24 cellular contexts compared by ENCODE assay signal in the genomic region with DNA sequence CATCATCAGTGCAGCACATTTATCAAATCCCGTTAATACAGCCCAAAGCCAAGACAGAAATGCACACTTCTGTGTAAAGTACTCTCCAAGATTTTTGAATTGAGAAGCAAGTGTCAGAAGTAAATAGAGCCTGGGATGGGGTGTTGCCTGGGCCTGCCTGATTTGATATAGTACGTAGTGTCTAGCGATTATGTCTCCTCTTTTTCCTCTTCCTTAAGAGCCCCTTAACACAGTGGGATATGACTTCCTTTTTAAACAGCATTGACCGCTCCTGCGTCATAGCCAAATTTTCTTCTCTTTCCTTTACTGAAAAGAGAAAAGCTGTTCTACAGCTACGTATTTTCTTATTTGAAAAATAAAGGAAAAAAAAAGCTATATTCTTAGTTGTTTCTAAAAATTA.
DNase-seq lines count a peak whose midpoint lies in the region; ATAC-seq, FAIRE-seq and TF ChIP-seq lines count a peak whose summit lies in the region.
"Had no signal": no experiment of that assay in that cellular context is flagged by ENCODE, and none has a peak within 500 bp of the region (broad histone marks: within the 10 kb centered on the region; RNA-seq: fewer than 3 reads in every experiment).

No MANE protein-coding gene starts in this region.

- H3K27ac Mint-ChIP-seq in activated CD4-positive, alpha-beta T cell treated with anti-CD3 and anti-CD28 coated beads, Interleukin-2, amount 10 ng/mL, durations not matched to agents 24 days and 14 days: no peak overlapping the region
- H3K27ac Mint-ChIP-seq: H9, HFFc6 had no signal

- FAIRE-seq in keratinocyte (lab: Jason Lieb, UNC): no peak
- FAIRE-seq: HepG2, K562 had no signal

- no peak overlapping the region for H3K9ac ChIP-seq in keratinocyte (ENCODE audit: control insufficient read depth, extremely low read depth, insufficient read depth, low read length)
- H3K9ac ChIP-seq: GM23248 had no signal

- H3K4me1 Mint-ChIP-seq in activated CD4-positive, alpha-beta T cell treated with anti-CD3 and anti-CD28 coated beads, Interleukin-2, amount 10 ng/mL, durations not matched to agents 24 days and 14 days: peaks cover 5% of the 10 kb centered on the region

- H3K27ac ChIP-seq in heart right ventricle: no peak overlapping the region
- H3K27ac ChIP-seq in left ventricle myocardium inferior (replicated peaks): no peak overlapping the region
- H3K27ac ChIP-seq in keratinocyte (ENCODE audit: control insufficient read depth, insufficient read depth, low read length): no peak overlapping the region
- peak overlapping the region; percentile 10 for H3K27ac ChIP-seq in psoas muscle
- no peak overlapping the region for H3K27ac ChIP-seq in brain microvascular endothelial cell
- H3K27ac ChIP-seq: GM23248, HL-60, SJCRH30 had no signal

- H3K36me3 ChIP-seq in heart right ventricle (no peaks in the 10 kb centered on the region), left ventricle myocardium inferior (no peaks in the 10 kb centered on the region), keratinocyte (ENCODE audit: control insufficient read depth in 2 of 2, extremely low read depth in 1 of 2, insufficient read depth in 2 of 2, low read length in 2 of 2) (no peaks in the 10 kb centered on the region), psoas muscle (ENCODE audit: insufficient read depth in 1 of 2, low read depth in 1 of 2) (no peaks in the 10 kb centered on the region), brain microvascular endothelial cell (replicated peaks) (no peaks in the 10 kb centered on the region)
- H3K36me3 ChIP-seq: MG63, SJCRH30 had no signal

- TF ChIP-seq CTCF in heart right ventricle (IDR thresholded peaks at IDR 0.05) (no peak), left ventricle myocardium inferior (IDR thresholded peaks at IDR 0.05; ENCODE audit: borderline replicate concordance) (no peak), keratinocyte (optimal IDR thresholded peaks at IDR 0.05 in 1 of 3, IDR thresholded peaks at IDR 0.05 in 1 of 3, conservative IDR thresholded peaks at IDR 0.05 in 1 of 3; ENCODE audit: extremely low read depth in 1 of 3, insufficient read depth in 2 of 3, low read length in 3 of 3) (no peak), psoas muscle (IDR thresholded peaks at IDR 0.05) (no peak), brain microvascular endothelial cell (IDR thresholded peaks at IDR 0.05; ENCODE audit: low read depth, low read length, missing control alignments) (no peak)

- peak overlapping the region; percentile 13 for H2AFZ ChIP-seq in keratinocyte (ENCODE audit: control insufficient read depth, low read length)
- H2AFZ ChIP-seq: GM23248 had no signal

- no peaks in the 10 kb centered on the region for H3K79me2 ChIP-seq in keratinocyte (ENCODE audit: control insufficient read depth, insufficient read depth, low read length)

- WGBS in heart right ventricle, 2 donors: 62 to 64% methylated on average over 6 of the region's 6 CpGs
- WGBS in psoas muscle, 3 donors: 71 to 76% (median 73%) methylated on average over 6 of the region's 6 CpGs

- intact Hi-C loops in heart right ventricle (cut with DNase I): no loop called here
- intact Hi-C loops in left ventricle myocardium inferior (cut with micrococcal nuclease): no loop called here
- intact Hi-C loops in psoas muscle (cut with DNase I): no loop called here
- intact Hi-C loops in activated CD4-positive, alpha-beta T cell treated with anti-CD3 and anti-CD28 coated beads, Interleukin-2, amount 10 ng/mL, durations not matched to agents 24 days and 14 days (cut with micrococcal nuclease): no loop called here

- H3K9me3 Mint-ChIP-seq in activated CD4-positive, alpha-beta T cell treated with anti-CD3 and anti-CD28 coated beads, Interleukin-2, amount 10 ng/mL, durations not matched to agents 24 days and 14 days: no peaks in the 10 kb centered on the region
- H3K9me3 Mint-ChIP-seq: HFFc6 had no signal

- no peaks in the 10 kb centered on the region for H4K20me1 ChIP-seq in keratinocyte (ENCODE audit: control insufficient read depth, extremely low read depth, insufficient read depth, low read length)

- H3K27me3 Mint-ChIP-seq in activated CD4-positive, alpha-beta T cell treated with anti-CD3 and anti-CD28 coated beads, Interleukin-2, amount 10 ng/mL, durations not matched to agents 24 days and 14 days: no peaks in the 10 kb centered on the region
- H3K27me3 Mint-ChIP-seq: CD4-positive, CD25-positive, alpha-beta regulatory T cell had no signal

- H3K36me3 Mint-ChIP-seq in activated CD4-positive, alpha-beta T cell treated with anti-CD3 and anti-CD28 coated beads, Interleukin-2, amount 10 ng/mL, durations not matched to agents 24 days and 14 days (ENCODE audit: low read depth): no peaks in the 10 kb centered on the region

- H3K4me1 ChIP-seq in heart right ventricle (peaks cover 0 to 50% (median 19%) of the 10 kb centered on the region in 9 donors), left ventricle myocardium inferior (peaks cover 58% of the 10 kb centered on the region), keratinocyte (ENCODE audit: control insufficient read depth, extremely low read depth, insufficient read depth, low read length) (no peaks in the 10 kb centered on the region), psoas muscle (peaks cover 19% of the 10 kb centered on the region)
- H3K4me1 ChIP-seq: SJCRH30 had no signal

- H3K9me3 ChIP-seq in heart right ventricle: no peaks in the 10 kb centered on the region
- H3K9me3 ChIP-seq in left ventricle myocardium inferior (replicated peaks): peaks cover 5% of the 10 kb centered on the region
- no peaks in the 10 kb centered on the region for H3K9me3 ChIP-seq in keratinocyte (ENCODE audit: control insufficient read depth, low read depth, low read length)
- no peaks in the 10 kb centered on the region for H3K9me3 ChIP-seq in psoas muscle
- H3K9me3 ChIP-seq: MG63, SJCRH30 had no signal

- DNase-seq in heart right ventricle (no peak), left ventricle myocardium inferior (no peak), NCI-H82 (lab: John Stamatoyannopoulos, UW) (peak; percentile 22), keratinocyte (ENCODE audit: low read depth, low spot score) (no peak), psoas muscle (no peak), brain microvascular endothelial cell (no peak)
- no peak for DNase-seq in activated CD4-positive, alpha-beta T cell treated with anti-CD3 and anti-CD28 coated beads, Interleukin-2, amount 10 ng/mL, durations not matched to agents 24 days and 14 days
- DNase-seq: CD4-positive, CD25-positive, alpha-beta regulatory T cell; COR-L47; DND-41; GM23248; H9; HFFc6; MG63; NCI-H1436; NCI-H2029; NCI-H446 treated with DMSO at 0.1 percent for 48 hours; NK-92 treated with Interleukin-12 subunit alpha and Interleukin-12 subunit beta, amount 100 ng/mL, for 24 hours; SJCRH30 had no signal

- ATAC-seq in heart right ventricle: peak in 7 of 8 donors; percentile 10 to 73 (median 61)
- ATAC-seq in psoas muscle: no peak
- no peak for ATAC-seq in HG03342 (IDR thresholded peaks at IDR 0.05; ENCODE audit: unreplicated experiment)
- ATAC-seq: HepG2, K562, Panc1 had no signal

- H3K4me3 Mint-ChIP-seq in activated CD4-positive, alpha-beta T cell treated with anti-CD3 and anti-CD28 coated beads, Interleukin-2, amount 10 ng/mL, durations not matched to agents 24 days and 14 days: no peak overlapping the region
- H3K4me3 Mint-ChIP-seq: CD4-positive, CD25-positive, alpha-beta regulatory T cell; H9; HFFc6 had no signal

- H3K4me3 ChIP-seq in heart right ventricle (no peak overlapping the region), left ventricle myocardium inferior (no peak overlapping the region), keratinocyte (ENCODE audit: control insufficient read depth in 2 of 3, extremely low read depth in 1 of 3, insufficient read depth in 2 of 3, low read depth in 1 of 3, low read length in 3 of 3) (no peak overlapping the region), psoas muscle (no peak overlapping the region), brain microvascular endothelial cell (ENCODE audit: low read depth, low read length) (no peak overlapping the region)
- H3K4me3 ChIP-seq: GM23248, K562, MG63, SJCRH30 had no signal

- in situ Hi-C loops in brain microvascular endothelial cell (cut with HindIII; ENCODE audit: low pct_ligation_motif_present, low sequenced_read_pairs): no loop called here

- dilution Hi-C loops in keratinocyte (cut with MboI; ENCODE audit: extremely low pct_ligation_motif_present, low sequenced_read_pairs): no loop called here

- H3K27me3 ChIP-seq in heart right ventricle (no peaks in the 10 kb centered on the region), left ventricle myocardium inferior (ENCODE audit: low read depth) (no peaks in the 10 kb centered on the region), keratinocyte (ENCODE audit: control insufficient read depth, extremely low read depth, insufficient read depth, low read length) (no peaks in the 10 kb centered on the region), psoas muscle (ENCODE audit: insufficient read depth in 3 of 3, low read length in 2 of 3) (no peaks in the 10 kb centered on the region), brain microvascular endothelial cell (replicated peaks) (no peaks in the 10 kb centered on the region)
- H3K27me3 ChIP-seq: MG63, SJCRH30 had no signal

- H3K9me1 ChIP-seq in keratinocyte (ENCODE audit: control insufficient read depth, extremely low read depth, insufficient read depth, low read length): no peaks in the 10 kb centered on the region

- no peak overlapping the region for H3K4me2 ChIP-seq in keratinocyte (ENCODE audit: control insufficient read depth, extremely low read depth, insufficient read depth, low read depth, low read length)

Comparison
In these comparisons a context has a peak if more than half of its experiments do, and no peak if none do; other contexts are left out.
1. ATAC-seq: peak in heart right ventricle (7 of 8); none in psoas muscle (0 of 4) and HG03342 (single experiment).